In the genomic region with DNA sequence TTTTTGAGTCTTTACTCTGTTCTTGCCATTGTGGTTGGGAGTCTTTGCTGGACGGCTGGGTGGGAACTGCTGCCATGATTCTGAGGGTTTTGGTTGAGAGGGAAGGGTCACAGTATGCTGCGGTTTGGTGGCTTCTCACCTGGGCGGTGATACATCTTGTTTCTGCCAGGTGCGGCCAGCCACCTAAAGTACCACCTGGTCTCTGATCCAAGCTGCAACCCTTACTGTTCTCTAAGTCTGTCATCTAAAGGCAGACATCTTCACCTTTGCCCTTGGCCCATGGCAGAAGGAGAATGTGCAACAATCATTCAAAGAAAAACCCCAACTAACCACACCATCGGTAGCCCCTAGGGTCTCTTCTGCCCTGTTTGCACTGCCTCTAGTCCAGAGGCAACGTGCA, we compare ENCODE assay signal across 2 cellular contexts.
TF ChIP-seq lines count a peak whose summit lies in the region.

No MANE protein-coding gene starts in this region.

TF ChIP-seq in H1, 55 proteins besides CTCF, POLR2A, EP300 and RAD21:
- no peak for TF ChIP-seq BACH1 (IDR thresholded peaks at IDR 0.05; ENCODE audit: low read length)
- TF ChIP-seq KDM5A (IDR thresholded peaks at IDR 0.05; ENCODE audit: low read length): no peak
- no peak for TF ChIP-seq TAF1 (IDR thresholded peaks at IDR 0.05; ENCODE audit: low read depth, low read length)
- TF ChIP-seq KDM1A (IDR thresholded peaks at IDR 0.05; ENCODE audit: borderline replicate concordance, low read length): no peak
- no peak for TF ChIP-seq JUN (IDR thresholded peaks at IDR 0.05; ENCODE audit: low read depth, low read length)
- TF ChIP-seq BRCA1 (IDR thresholded peaks at IDR 0.05; ENCODE audit: low read depth, low read length): no peak
- TF ChIP-seq BCL11A (IDR thresholded peaks at IDR 0.05; ENCODE audit: low read depth in 2 of 2, low read length in 2 of 2): no peak
- TF ChIP-seq CHD2 (IDR thresholded peaks at IDR 0.05; ENCODE audit: low read length): no peak

TF ChIP-seq in HepG2, 621 proteins besides CTCF, POLR2A, EP300 and RAD21:
- TF ChIP-seq ZNF75D (CRISPR knock-in tag; IDR thresholded peaks at IDR 0.05; ENCODE audit: borderline replicate concordance) (no peak), CHD2 (IDR thresholded peaks at IDR 0.05; ENCODE audit: low read depth, low read length) (no peak), SMAD9 (CRISPR knock-in tag; IDR thresholded peaks at IDR 0.05) (no peak), TAF15 (IDR thresholded peaks at IDR 0.05; ENCODE audit: low read depth, low read length, poor library complexity, severe bottlenecking) (no peak), TEAD2 (CRISPR knock-in tag; IDR thresholded peaks at IDR 0.05) (no peak), IKZF4 (CRISPR knock-in tag; IDR thresholded peaks at IDR 0.05; ENCODE audit: borderline replicate concordance, low read depth, not compliant biosample characterization) (no peak)
